13 cellular contexts compared by ENCODE assay signal in the genomic region with DNA sequence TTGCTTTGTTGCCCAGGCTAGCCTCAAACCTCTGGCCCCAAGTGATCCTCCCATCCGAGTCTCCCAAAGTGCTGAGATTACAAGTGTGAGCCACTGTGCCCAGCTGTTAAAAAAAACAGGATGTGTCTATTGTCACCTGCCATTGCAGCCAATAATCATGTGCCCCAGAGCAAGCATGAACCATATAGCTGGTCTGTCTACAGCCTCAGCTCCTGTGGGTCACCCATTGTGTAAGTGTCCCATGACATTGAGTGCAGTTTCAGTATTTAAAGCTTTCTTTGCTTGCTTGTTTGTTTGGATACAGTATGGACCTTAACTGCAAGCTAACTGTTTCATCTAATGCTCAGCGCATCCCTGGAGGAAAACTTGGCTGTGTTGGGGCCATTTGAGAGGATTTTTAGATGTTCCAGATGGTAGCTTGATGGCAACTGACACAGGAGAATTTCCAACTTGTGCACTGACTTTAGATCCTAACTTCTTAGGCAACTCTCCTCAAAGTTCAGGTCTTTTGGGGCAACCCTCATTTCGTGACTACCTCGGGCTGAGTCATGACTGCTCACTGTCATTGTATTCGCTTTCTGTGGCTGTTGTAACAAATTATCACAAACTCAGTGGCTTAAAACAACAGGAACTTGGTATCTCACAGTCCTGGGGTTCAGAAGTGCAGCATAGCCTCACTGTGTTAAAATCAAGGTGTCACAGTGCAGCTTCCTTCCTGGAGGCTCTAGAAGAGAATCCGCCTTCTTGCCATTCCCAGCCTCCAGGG. TPM values are rescaled to one million over a fixed set of nuclear protein-coding genes. Genes with fewer than 3 reads are reported as not detected.
DNase-seq lines count a peak whose midpoint lies in the region; ATAC-seq and TF ChIP-seq lines count a peak whose summit lies in the region.
"Had no signal": no experiment of that assay in that cellular context is flagged by ENCODE, and none has a peak within 500 bp of the region (broad histone marks: within the 10 kb centered on the region; RNA-seq: fewer than 3 reads in every experiment).

No MANE protein-coding gene starts in this region.

- H3K4me3 Mint-ChIP-seq in activated CD4-positive, alpha-beta T cell treated with anti-CD3 and anti-CD28 coated beads for 36 hours, result no peak overlapping the region
- H3K4me3 Mint-ChIP-seq in activated CD4-positive, alpha-beta T cell treated with anti-CD3 and anti-CD28 coated beads, Interleukin-2, amount 10 ng/mL, durations not matched to agents 24 days and 14 days, result no peak overlapping the region
- H3K4me3 Mint-ChIP-seq in endothelial cell (ENCODE audit: unreplicated experiment) (no peak overlapping the region), natural killer cell (peak overlapping the region; percentile 45)
- H3K4me3 Mint-ChIP-seq in activated naive CD4-positive, alpha-beta T cell treated with anti-CD3 and anti-CD28 coated beads for 36 hours, result no peak overlapping the region

- peak; percentile 57 for ATAC-seq in activated CD4-positive, alpha-beta T cell treated with anti-CD3 and anti-CD28 coated beads for 36 hours
- ATAC-seq in natural killer cell (peak; percentile 85 to 86 (median 85)), HG03565 (IDR thresholded peaks at IDR 0.05; ENCODE audit: unreplicated experiment) (no peak)

- no peak for TF ChIP-seq CTCF in endothelial cell (IDR thresholded peaks at IDR 0.05; ENCODE audit: unreplicated experiment)
- no peak for TF ChIP-seq CTCF in natural killer cell (IDR thresholded peaks at IDR 0.05)
- no peak for TF ChIP-seq CTCF in RWPE1 (conservative IDR thresholded peaks at IDR 0.05; ENCODE audit: low read depth)

- no peak overlapping the region for H3K27ac ChIP-seq in RWPE1
- H3K27ac ChIP-seq: sigmoid colon had no signal

- CTCF ChIA-PET in activated CD4-positive, alpha-beta T cell treated with anti-CD3 and anti-CD28 coated beads for 36 hours (lab: Charles Lee), result interaction anchor here (0.6 kb wide), 1 partner anchor 30 kb away, joined by 4 read pairs; no protein-coding TSS in a partner anchor
- CTCF ChIA-PET in activated naive CD4-positive, alpha-beta T cell treated with anti-CD3 and anti-CD28 coated beads for 36 hours (lab: Charles Lee), result no interaction called here
- CTCF ChIA-PET in RWPE1 (lab: Yijun Ruan, JAX), result interaction anchor here (0.5 kb wide), 1 partner anchor 27 kb away, joined by 7 read pairs; no protein-coding TSS in a partner anchor

- H3K27me3 Mint-ChIP-seq in activated CD4-positive, alpha-beta T cell treated with anti-CD3 and anti-CD28 coated beads for 36 hours, result peaks cover 7% of the 10 kb centered on the region
- H3K27me3 Mint-ChIP-seq in activated CD4-positive, alpha-beta T cell treated with anti-CD3 and anti-CD28 coated beads, Interleukin-2, amount 10 ng/mL, durations not matched to agents 24 days and 14 days, result peaks cover 19% of the 10 kb centered on the region
- H3K27me3 Mint-ChIP-seq in endothelial cell (ENCODE audit: unreplicated experiment), result peaks cover 5% of the 10 kb centered on the region
- peaks cover 0 to 11% of the 10 kb centered on the region in 2 donors for H3K27me3 Mint-ChIP-seq in natural killer cell (ENCODE audit: low read depth in 2 of 2)
- peaks cover 8% of the 10 kb centered on the region for H3K27me3 Mint-ChIP-seq in activated naive CD4-positive, alpha-beta T cell treated with anti-CD3 and anti-CD28 coated beads for 36 hours (ENCODE audit: low read depth)

- no peaks in the 10 kb centered on the region for H3K36me3 Mint-ChIP-seq in activated CD4-positive, alpha-beta T cell treated with anti-CD3 and anti-CD28 coated beads for 36 hours (ENCODE audit: low read depth)
- no peaks in the 10 kb centered on the region for H3K36me3 Mint-ChIP-seq in activated CD4-positive, alpha-beta T cell treated with anti-CD3 and anti-CD28 coated beads, Interleukin-2, amount 10 ng/mL, durations not matched to agents 24 days and 14 days (ENCODE audit: low read depth)
- H3K36me3 Mint-ChIP-seq in endothelial cell (ENCODE audit: low read depth, unreplicated experiment) (peaks cover 8% of the 10 kb centered on the region), natural killer cell (no peaks in the 10 kb centered on the region)
- no peaks in the 10 kb centered on the region for H3K36me3 Mint-ChIP-seq in activated naive CD4-positive, alpha-beta T cell treated with anti-CD3 and anti-CD28 coated beads for 36 hours (ENCODE audit: low read depth)

- no peaks in the 10 kb centered on the region for H3K4me1 Mint-ChIP-seq in activated CD4-positive, alpha-beta T cell treated with anti-CD3 and anti-CD28 coated beads for 36 hours
- no peaks in the 10 kb centered on the region for H3K4me1 Mint-ChIP-seq in activated CD4-positive, alpha-beta T cell treated with anti-CD3 and anti-CD28 coated beads, Interleukin-2, amount 10 ng/mL, durations not matched to agents 24 days and 14 days
- H3K4me1 Mint-ChIP-seq in endothelial cell (ENCODE audit: unreplicated experiment) (peaks cover 25% of the 10 kb centered on the region), natural killer cell (peaks cover 25 to 30% of the 10 kb centered on the region in 2 donors)
- no peaks in the 10 kb centered on the region for H3K4me1 Mint-ChIP-seq in activated naive CD4-positive, alpha-beta T cell treated with anti-CD3 and anti-CD28 coated beads for 36 hours (ENCODE audit: low read depth)

- H3K27ac Mint-ChIP-seq in activated CD4-positive, alpha-beta T cell treated with anti-CD3 and anti-CD28 coated beads for 36 hours, result no peak overlapping the region
- no peak overlapping the region for H3K27ac Mint-ChIP-seq in activated CD4-positive, alpha-beta T cell treated with anti-CD3 and anti-CD28 coated beads, Interleukin-2, amount 10 ng/mL, durations not matched to agents 24 days and 14 days
- peak overlapping the region; percentile 83 for H3K27ac Mint-ChIP-seq in endothelial cell (ENCODE audit: unreplicated experiment)
- H3K27ac Mint-ChIP-seq in natural killer cell, result peak overlapping the region; percentile 79 to 81
- H3K27ac Mint-ChIP-seq in activated naive CD4-positive, alpha-beta T cell treated with anti-CD3 and anti-CD28 coated beads for 36 hours, result no peak overlapping the region

- POLR2A ChIA-PET in activated CD4-positive, alpha-beta T cell treated with anti-CD3 and anti-CD28 coated beads for 36 hours (lab: Charles Lee), result no interaction called here
- POLR2A ChIA-PET in RWPE1 (lab: Yijun Ruan, JAX; ENCODE audit: low non-redundant PET), result no interaction called here

- intact Hi-C loops in activated CD4-positive, alpha-beta T cell treated with anti-CD3 and anti-CD28 coated beads for 36 hours (cut with DNase I, micrococcal nuclease), result loop anchor here in 1 of 2 experiments (5.0 kb wide), 1 partner anchor 48 kb away; no protein-coding TSS in a partner anchor
- intact Hi-C loops in activated CD4-positive, alpha-beta T cell treated with anti-CD3 and anti-CD28 coated beads, Interleukin-2, amount 10 ng/mL, durations not matched to agents 24 days and 14 days (cut with micrococcal nuclease), result no loop called here
- intact Hi-C loops in natural killer cell (cut with micrococcal nuclease), result no loop called here
- intact Hi-C loops in activated naive CD4-positive, alpha-beta T cell treated with anti-CD3 and anti-CD28 coated beads for 36 hours (cut with micrococcal nuclease), result no loop called here

- H3K9me3 Mint-ChIP-seq in activated CD4-positive, alpha-beta T cell treated with anti-CD3 and anti-CD28 coated beads for 36 hours (ENCODE audit: low read depth), result no peaks in the 10 kb centered on the region
- H3K9me3 Mint-ChIP-seq in activated CD4-positive, alpha-beta T cell treated with anti-CD3 and anti-CD28 coated beads, Interleukin-2, amount 10 ng/mL, durations not matched to agents 24 days and 14 days, result no peaks in the 10 kb centered on the region
- H3K9me3 Mint-ChIP-seq in endothelial cell (ENCODE audit: unreplicated experiment) (peaks cover 5% of the 10 kb centered on the region), natural killer cell (no peaks in the 10 kb centered on the region)
- no peaks in the 10 kb centered on the region for H3K9me3 Mint-ChIP-seq in activated naive CD4-positive, alpha-beta T cell treated with anti-CD3 and anti-CD28 coated beads for 36 hours

- DNase-seq in activated CD4-positive, alpha-beta T cell treated with anti-CD3 and anti-CD28 coated beads for 36 hours, result peak; percentile 19
- DNase-seq in activated CD4-positive, alpha-beta T cell treated with anti-CD3 and anti-CD28 coated beads, Interleukin-2, amount 10 ng/mL, durations not matched to agents 24 days and 14 days, result no peak
- peak; percentile 82 for DNase-seq in MV-4-11 (lab: John Stamatoyannopoulos, UW)
- no peak for DNase-seq in endothelial cell (ENCODE audit: low spot score)
- DNase-seq in natural killer cell, result peak; percentile 17
- DNase-seq in activated naive CD4-positive, alpha-beta T cell treated with anti-CD3 and anti-CD28 coated beads for 36 hours, result no peak
- DNase-seq in RWPE1 (ENCODE audit: low spot score), result no peak
- DNase-seq: activated effector memory CD4-positive, alpha-beta T cell treated with anti-CD3 and anti-CD28 coated beads, Interleukin-2, amount 50 U/mL, for 16 hours; kidney glomerular epithelial cell; NCI-H1436; NCI-H526 treated with DMSO at 0.1 percent for 48 hours; sigmoid colon had no signal

RNA-seq across cellular contexts. Expression of a gene that starts 30.3 kb away (rescaled TPM):
- total RNA-seq in activated CD4-positive, alpha-beta T cell treated with anti-CD3 and anti-CD28 coated beads for 36 hours, result 1 to 10 TPM; 1.9 to 2.2 TPM
- total RNA-seq in activated CD4-positive, alpha-beta T cell treated with anti-CD3 and anti-CD28 coated beads, Interleukin-2, amount 10 ng/mL, durations not matched to agents 24 days and 14 days, result 1.9 and 3.1 TPM in 2 replicates
- 5.2 TPM for total RNA-seq in endothelial cell (ENCODE audit: unreplicated experiment)
- total RNA-seq in natural killer cell, result under 1 TPM; 0.14 to 0.88 (median 0.41) TPM
- under 1 TPM in 1 of 2 experiments, not detected in 1; 0.12 TPM for total RNA-seq in activated naive CD4-positive, alpha-beta T cell treated with anti-CD3 and anti-CD28 coated beads for 36 hours

Comparison
In these comparisons a context has a peak if more than half of its experiments do, and no peak if none do; other contexts are left out.
1. DNase-seq: peak in activated CD4-positive, alpha-beta T cell treated with anti-CD3 and anti-CD28 coated beads for 36 hours (single experiment), MV-4-11 (single experiment) and natural killer cell (single experiment); none in activated CD4-positive, alpha-beta T cell treated with anti-CD3 and anti-CD28 coated beads, Interleukin-2, amount 10 ng/mL, durations not matched to agents 24 days and 14 days (single experiment), endothelial cell (single experiment), activated naive CD4-positive, alpha-beta T cell treated with anti-CD3 and anti-CD28 coated beads for 36 hours (single experiment) and RWPE1 (single experiment).
2. H3K27ac Mint-ChIP-seq: peak in endothelial cell (single experiment) and natural killer cell (2 of 2); none in activated CD4-positive, alpha-beta T cell treated with anti-CD3 and anti-CD28 coated beads for 36 hours (single experiment), activated CD4-positive, alpha-beta T cell treated with anti-CD3 and anti-CD28 coated beads, Interleukin-2, amount 10 ng/mL, durations not matched to agents 24 days and 14 days (single experiment) and activated naive CD4-positive, alpha-beta T cell treated with anti-CD3 and anti-CD28 coated beads for 36 hours (single experiment).